8 cellular contexts compared by ENCODE assay signal in genomic region chr12:132887513-132888341, GRCh38. TPM values are rescaled to one million over a fixed set of nuclear protein-coding genes. Genes with fewer than 3 reads are reported as not detected.
DNase-seq lines count a peak whose midpoint lies in the region; ATAC-seq and FAIRE-seq lines count a peak whose summit lies in the region.

TSS of gene CHFR (minus strand) at chr12:132887605. CDS start at chr12:132887328, 277 bp downstream.

- H3K27me3 ChIP-seq in mucosa of stomach (ENCODE audit: control insufficient read depth, insufficient read depth, low read length) = no peaks in the 10 kb centered on the region

- ATAC-seq in GM21360 (IDR thresholded peaks at IDR 0.05; ENCODE audit: unreplicated experiment) (peak; percentile 99), esophagus mucosa (peak; percentile 100)
- peak; percentile 98 for ATAC-seq in activated T-cell treated with anti-CD3 and anti-CD28 coated beads, Interleukin-2, amount 50 U/mL, for 72 hours (replicated peaks in 1 of 2)

- peaks cover 0 to 2% of the 10 kb centered on the region in 2 donors for H3K9me3 Mint-ChIP-seq in activated T-cell treated with anti-CD3 and anti-CD28 coated beads, Interleukin-2, amount 50 U/mL, for 72 hours

- no peaks in the 10 kb centered on the region for H3K9me3 ChIP-seq in mucosa of stomach (ENCODE audit: control insufficient read depth, low read length)

- no peaks in the 10 kb centered on the region for H3K36me3 ChIP-seq in mucosa of stomach (ENCODE audit: control insufficient read depth, insufficient read depth, low read length)

- peaks cover 16% of the 10 kb centered on the region for H3K4me1 Mint-ChIP-seq in activated T-cell treated with anti-CD3 and anti-CD28 coated beads, Interleukin-2, amount 50 U/mL, for 72 hours (ENCODE audit: low read depth)

- peak within 1 kb of the TSS; percentile 99 for H3K27ac Mint-ChIP-seq in activated T-cell treated with anti-CD3 and anti-CD28 coated beads, Interleukin-2, amount 50 U/mL, for 72 hours

- peak; percentile 52 for FAIRE-seq in HTR-8/SVneo (lab: Jason Lieb, UNC)

- peak within 1 kb of the TSS; percentile 76 for H3K4me3 ChIP-seq in mucosa of stomach (ENCODE audit: low read length)

- peaks cover 3 to 16% of the 10 kb centered on the region in 2 donors for H3K36me3 Mint-ChIP-seq in activated T-cell treated with anti-CD3 and anti-CD28 coated beads, Interleukin-2, amount 50 U/mL, for 72 hours (ENCODE audit: insufficient read depth in 2 of 2)

- peaks cover 5% of the 10 kb centered on the region for H3K4me1 ChIP-seq in mucosa of stomach (ENCODE audit: control insufficient read depth, insufficient read depth, low read length)

- no peaks in the 10 kb centered on the region for H3K27me3 Mint-ChIP-seq in activated T-cell treated with anti-CD3 and anti-CD28 coated beads, Interleukin-2, amount 50 U/mL, for 72 hours (ENCODE audit: low read depth)

- DNase-seq in CMK (ENCODE audit: low read depth) (peak; percentile 96), HTR-8/SVneo (ENCODE audit: insufficient read length, low spot score) (peak; percentile 95), OCI-M2 (lab: John Stamatoyannopoulos, UW; ENCODE audit: unreplicated experiment) (peak; percentile 75)
- DNase-seq in activated T-cell treated with anti-CD3 and anti-CD28 coated beads, Interleukin-2, amount 50 U/mL, for 72 hours = peak; percentile 95 to 97
- peak; percentile 95 for DNase-seq in stimulated activated CD8-positive, alpha-beta memory T cell treated with anti-CD3 and anti-CD28 coated beads, Interleukin-4, amount 100 ng/mL, for 48 hours

- H3K9ac ChIP-seq in mucosa of stomach (ENCODE audit: low read length) = peak within 1 kb of the TSS; percentile 97

- peak within 1 kb of the TSS; percentile 99 for H3K4me3 Mint-ChIP-seq in activated T-cell treated with anti-CD3 and anti-CD28 coated beads, Interleukin-2, amount 50 U/mL, for 72 hours

RNA-seq across cellular contexts. Expression of gene CHFR, which starts in this region (rescaled TPM):
- total RNA-seq in activated T-cell treated with anti-CD3 and anti-CD28 coated beads, Interleukin-2, amount 50 U/mL, for 72 hours = 10 to 100 TPM; 68.3 to 72.3 TPM
- total RNA-seq in esophagus mucosa = 30.6 TPM

Comparison
In these comparisons a context has a peak if more than half of its experiments do, and no peak if none do; other contexts are left out.
1. Peak in every context shown above with its lines: DNase-seq, ATAC-seq and H3K4me3 ChIP-seq.